In genomic region chr12:100044266-100044665, GRCh38 we compare ENCODE assay signal across 20 cellular contexts. TPM values are rescaled to one million over a fixed set of nuclear protein-coding genes. Genes with fewer than 3 reads are reported as not detected.
"Had no signal": no experiment of that assay in that cellular context is flagged by ENCODE, and none has a peak within 500 bp of the region (broad histone marks: within the 10 kb centered on the region; RNA-seq: fewer than 3 reads in every experiment).

No MANE protein-coding gene starts in this region.

- H3K27me3 Mint-ChIP-seq: dendritic cell treated with granulocyte-macrophage colony-stimulating factor and Interleukin-4, amounts not matched to agents 40 ng/mL and 50 ng/mL, for 4 days; effector memory CD8-positive, alpha-beta T cell; progenitor cell of endocrine pancreas had no signal

- H3K27ac Mint-ChIP-seq: dendritic cell treated with granulocyte-macrophage colony-stimulating factor and Interleukin-4, amounts not matched to agents 40 ng/mL and 50 ng/mL, for 4 days; effector memory CD8-positive, alpha-beta T cell; natural killer cell had no signal

- ATAC-seq: effector memory CD8-positive, alpha-beta T cell; esophagus mucosa; heart right ventricle; left lobe of liver; mucosa of descending colon; natural killer cell; pancreas; right cardiac atrium had no signal

- DNase-seq: effector memory CD8-positive, alpha-beta T cell; heart right ventricle; hypothalamus; kidney glomerular epithelial cell; mucosa of descending colon; natural killer cell; occipital lobe; pancreas; right cardiac atrium; small intestine; stimulated activated CD4-positive, alpha-beta T cell treated with anti-CD3 and anti-CD28 coated beads, Interleukin-12 subunit alpha, Interleukin-12 subunit beta, amount 100 ng/mL, for 4 hours; stimulated activated naive CD4-positive, alpha-beta T cell; tibial artery; upper lobe of left lung; uterus had no signal

- H3K9me3 Mint-ChIP-seq: natural killer cell had no signal

- H3K4me3 Mint-ChIP-seq: dendritic cell treated with granulocyte-macrophage colony-stimulating factor and Interleukin-4, amounts not matched to agents 40 ng/mL and 50 ng/mL, for 4 days; effector memory CD8-positive, alpha-beta T cell; natural killer cell had no signal

RNA-seq across cellular contexts. Expression of gene ANKS1B, which starts 59.5 kb away (rescaled TPM):
- total RNA-seq: glomerular endothelial cell, natural killer cell had no signal
